27 cellular contexts compared by ENCODE assay signal in the genomic region with DNA sequence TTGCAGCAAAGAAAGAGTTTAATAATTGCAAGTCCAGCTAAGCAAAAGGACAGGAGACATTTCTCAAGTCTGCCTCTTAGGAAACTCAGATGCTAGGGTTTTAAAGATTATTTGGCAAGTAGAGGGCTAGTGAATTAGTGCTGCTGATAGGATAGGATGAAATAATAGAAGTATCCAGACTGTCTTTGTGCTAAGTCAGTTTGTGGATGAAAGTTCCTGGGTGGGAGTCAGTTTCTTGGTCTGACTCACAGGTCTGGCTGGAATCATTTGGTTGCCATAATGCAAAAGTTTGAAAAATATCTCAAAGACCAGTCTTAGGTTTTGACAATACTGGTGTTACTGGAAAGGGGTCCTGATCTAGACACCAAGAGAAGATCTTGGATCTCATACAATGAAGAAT. TPM values are rescaled to one million over a fixed set of nuclear protein-coding genes. Genes with fewer than 3 reads are reported as not detected.
"Had no signal": no experiment of that assay in that cellular context is flagged by ENCODE, and none has a peak within 500 bp of the region (broad histone marks: within the 10 kb centered on the region; RNA-seq: fewer than 3 reads in every experiment).

No MANE protein-coding gene starts in this region.

- H3K27me3 ChIP-seq: gastrocnemius medialis, heart left ventricle, ovary, sigmoid colon, spleen, testis, tibial artery had no signal

- H3K4me3 Mint-ChIP-seq: naive thymus-derived CD8-positive, alpha-beta T cell; nephron progenitor cell; stimulated activated memory B cell treated with anti-CD40 and anti-IgM and Interleukin-4, amounts not matched to agents 10 μg/mL and 1 μg/mL and 100 μg/mL, for 72 hours; type B pancreatic cell had no signal

- H3K9me3 ChIP-seq: gastrocnemius medialis, psoas muscle, testis had no signal

- H3K27ac ChIP-seq: dorsolateral prefrontal cortex, gastrocnemius medialis, heart left ventricle, left ventricle myocardium inferior, lower lobe of right lung, ovary, psoas muscle, sigmoid colon, skin epidermis, spleen, testis, tibial artery had no signal

- H3K27ac Mint-ChIP-seq: naive thymus-derived CD8-positive, alpha-beta T cell; nephron progenitor cell; stimulated activated memory B cell treated with anti-CD40 and anti-IgM and Interleukin-4, amounts not matched to agents 10 μg/mL and 1 μg/mL and 100 μg/mL, for 72 hours; type B pancreatic cell had no signal

- DNase-seq: dorsolateral prefrontal cortex; effector CD4-positive, alpha-beta T cell; gastrocnemius medialis; heart left ventricle; hippocampal formation; islet precursor cell; kidney glomerular epithelial cell; left colon; left ventricle myocardium inferior; lower lobe of right lung; naive thymus-derived CD8-positive, alpha-beta T cell; nephron progenitor cell; nucleus accumbens; ovary; posterior cingulate gyrus; psoas muscle; right cardiac atrium; sigmoid colon; spleen; stimulated activated CD4-positive, alpha-beta T cell treated with anti-CD3 and anti-CD28 coated beads, Interleukin-4, amount 100 ng/mL, for 4 hours; stimulated activated naive CD8-positive, alpha-beta T cell treated with anti-CD3 and anti-CD28 coated beads, Interleukin-15, Interleukin-2, amounts not matched to agents 100 U/mL and 50 U/mL, for 24 hours; substantia nigra; testis; tibial artery had no signal

- H3K4me3 ChIP-seq: dorsolateral prefrontal cortex, gastrocnemius medialis, heart left ventricle, left ventricle myocardium inferior, lower lobe of right lung, ovary, psoas muscle, sigmoid colon, skin epidermis, spleen, testis, tibial artery had no signal

- H3K4me1 ChIP-seq: gastrocnemius medialis, heart left ventricle, left ventricle myocardium inferior, lower lobe of right lung, psoas muscle, sigmoid colon, spleen, testis, tibial artery had no signal

- H3K4me1 Mint-ChIP-seq: naive thymus-derived CD8-positive, alpha-beta T cell; nephron progenitor cell; stimulated activated memory B cell treated with anti-CD40 and anti-IgM and Interleukin-4, amounts not matched to agents 10 μg/mL and 1 μg/mL and 100 μg/mL, for 72 hours had no signal

- H3K36me3 ChIP-seq: gastrocnemius medialis, heart left ventricle, left ventricle myocardium inferior, lower lobe of right lung, ovary, sigmoid colon, spleen, tibial artery had no signal

- ATAC-seq: gastrocnemius medialis; heart left ventricle; left colon; lower lobe of right lung; naive thymus-derived CD8-positive, alpha-beta T cell; psoas muscle; right cardiac atrium; stimulated activated memory B cell treated with anti-CD40 and anti-IgM and Interleukin-4, amounts not matched to agents 10 μg/mL and 1 μg/mL and 100 μg/mL, for 72 hours; stimulated activated naive CD8-positive, alpha-beta T cell treated with anti-CD3 and anti-CD28 coated beads, Interleukin-15, Interleukin-2, amounts not matched to agents 100 U/mL and 50 U/mL, for 24 hours had no signal

RNA-seq across cellular contexts. Expression of gene INHBA, which starts 42.6 kb away (rescaled TPM):
- total RNA-seq: naive thymus-derived CD8-positive, alpha-beta T cell had no signal
- polyA plus RNA-seq: naive thymus-derived CD8-positive, alpha-beta T cell had no signal
